In the genomic region with DNA sequence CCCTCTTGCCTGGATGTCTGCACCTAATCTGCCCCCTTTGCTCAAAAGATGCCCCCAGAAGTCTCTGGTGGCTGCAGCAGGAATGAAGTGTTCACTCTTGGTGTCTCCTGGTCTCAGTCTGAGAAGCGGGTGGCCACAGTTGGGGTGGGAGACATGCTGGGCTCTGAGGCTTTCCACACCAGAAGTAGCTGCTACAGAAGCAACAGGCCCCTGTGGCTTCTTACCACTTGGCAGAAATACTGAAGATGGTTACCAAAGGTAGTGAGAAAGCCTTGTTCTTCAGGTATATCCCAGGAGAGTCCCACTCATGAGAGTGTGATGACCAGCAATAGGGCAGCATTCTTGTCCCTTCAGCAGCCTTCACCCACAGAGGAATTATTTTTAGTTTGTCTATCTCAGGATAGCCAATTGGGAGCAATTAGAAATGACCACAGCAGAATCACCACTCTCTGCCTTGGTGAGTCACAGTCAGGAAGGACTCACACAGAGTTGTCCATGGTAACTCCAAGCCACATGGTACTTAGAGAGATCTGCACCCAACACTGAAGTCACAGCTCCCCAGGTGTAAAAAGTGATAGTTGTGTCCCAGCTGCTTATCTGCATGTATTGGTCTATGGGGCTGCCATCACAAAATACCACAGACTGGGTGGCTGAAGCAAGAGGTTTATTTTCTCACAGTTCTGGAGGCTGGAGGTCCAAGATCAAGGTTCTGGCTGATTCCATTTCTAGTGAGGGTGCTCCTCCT, we compare ENCODE assay signal across 1 cellular context.
TF ChIP-seq lines count a peak whose summit lies in the region.

No MANE protein-coding gene starts in this region.

TF ChIP-seq in K562, 482 proteins besides CTCF, POLR2A, EP300 and RAD21 (continued from another document and continues in another):
- TF ChIP-seq, protein P1, sequence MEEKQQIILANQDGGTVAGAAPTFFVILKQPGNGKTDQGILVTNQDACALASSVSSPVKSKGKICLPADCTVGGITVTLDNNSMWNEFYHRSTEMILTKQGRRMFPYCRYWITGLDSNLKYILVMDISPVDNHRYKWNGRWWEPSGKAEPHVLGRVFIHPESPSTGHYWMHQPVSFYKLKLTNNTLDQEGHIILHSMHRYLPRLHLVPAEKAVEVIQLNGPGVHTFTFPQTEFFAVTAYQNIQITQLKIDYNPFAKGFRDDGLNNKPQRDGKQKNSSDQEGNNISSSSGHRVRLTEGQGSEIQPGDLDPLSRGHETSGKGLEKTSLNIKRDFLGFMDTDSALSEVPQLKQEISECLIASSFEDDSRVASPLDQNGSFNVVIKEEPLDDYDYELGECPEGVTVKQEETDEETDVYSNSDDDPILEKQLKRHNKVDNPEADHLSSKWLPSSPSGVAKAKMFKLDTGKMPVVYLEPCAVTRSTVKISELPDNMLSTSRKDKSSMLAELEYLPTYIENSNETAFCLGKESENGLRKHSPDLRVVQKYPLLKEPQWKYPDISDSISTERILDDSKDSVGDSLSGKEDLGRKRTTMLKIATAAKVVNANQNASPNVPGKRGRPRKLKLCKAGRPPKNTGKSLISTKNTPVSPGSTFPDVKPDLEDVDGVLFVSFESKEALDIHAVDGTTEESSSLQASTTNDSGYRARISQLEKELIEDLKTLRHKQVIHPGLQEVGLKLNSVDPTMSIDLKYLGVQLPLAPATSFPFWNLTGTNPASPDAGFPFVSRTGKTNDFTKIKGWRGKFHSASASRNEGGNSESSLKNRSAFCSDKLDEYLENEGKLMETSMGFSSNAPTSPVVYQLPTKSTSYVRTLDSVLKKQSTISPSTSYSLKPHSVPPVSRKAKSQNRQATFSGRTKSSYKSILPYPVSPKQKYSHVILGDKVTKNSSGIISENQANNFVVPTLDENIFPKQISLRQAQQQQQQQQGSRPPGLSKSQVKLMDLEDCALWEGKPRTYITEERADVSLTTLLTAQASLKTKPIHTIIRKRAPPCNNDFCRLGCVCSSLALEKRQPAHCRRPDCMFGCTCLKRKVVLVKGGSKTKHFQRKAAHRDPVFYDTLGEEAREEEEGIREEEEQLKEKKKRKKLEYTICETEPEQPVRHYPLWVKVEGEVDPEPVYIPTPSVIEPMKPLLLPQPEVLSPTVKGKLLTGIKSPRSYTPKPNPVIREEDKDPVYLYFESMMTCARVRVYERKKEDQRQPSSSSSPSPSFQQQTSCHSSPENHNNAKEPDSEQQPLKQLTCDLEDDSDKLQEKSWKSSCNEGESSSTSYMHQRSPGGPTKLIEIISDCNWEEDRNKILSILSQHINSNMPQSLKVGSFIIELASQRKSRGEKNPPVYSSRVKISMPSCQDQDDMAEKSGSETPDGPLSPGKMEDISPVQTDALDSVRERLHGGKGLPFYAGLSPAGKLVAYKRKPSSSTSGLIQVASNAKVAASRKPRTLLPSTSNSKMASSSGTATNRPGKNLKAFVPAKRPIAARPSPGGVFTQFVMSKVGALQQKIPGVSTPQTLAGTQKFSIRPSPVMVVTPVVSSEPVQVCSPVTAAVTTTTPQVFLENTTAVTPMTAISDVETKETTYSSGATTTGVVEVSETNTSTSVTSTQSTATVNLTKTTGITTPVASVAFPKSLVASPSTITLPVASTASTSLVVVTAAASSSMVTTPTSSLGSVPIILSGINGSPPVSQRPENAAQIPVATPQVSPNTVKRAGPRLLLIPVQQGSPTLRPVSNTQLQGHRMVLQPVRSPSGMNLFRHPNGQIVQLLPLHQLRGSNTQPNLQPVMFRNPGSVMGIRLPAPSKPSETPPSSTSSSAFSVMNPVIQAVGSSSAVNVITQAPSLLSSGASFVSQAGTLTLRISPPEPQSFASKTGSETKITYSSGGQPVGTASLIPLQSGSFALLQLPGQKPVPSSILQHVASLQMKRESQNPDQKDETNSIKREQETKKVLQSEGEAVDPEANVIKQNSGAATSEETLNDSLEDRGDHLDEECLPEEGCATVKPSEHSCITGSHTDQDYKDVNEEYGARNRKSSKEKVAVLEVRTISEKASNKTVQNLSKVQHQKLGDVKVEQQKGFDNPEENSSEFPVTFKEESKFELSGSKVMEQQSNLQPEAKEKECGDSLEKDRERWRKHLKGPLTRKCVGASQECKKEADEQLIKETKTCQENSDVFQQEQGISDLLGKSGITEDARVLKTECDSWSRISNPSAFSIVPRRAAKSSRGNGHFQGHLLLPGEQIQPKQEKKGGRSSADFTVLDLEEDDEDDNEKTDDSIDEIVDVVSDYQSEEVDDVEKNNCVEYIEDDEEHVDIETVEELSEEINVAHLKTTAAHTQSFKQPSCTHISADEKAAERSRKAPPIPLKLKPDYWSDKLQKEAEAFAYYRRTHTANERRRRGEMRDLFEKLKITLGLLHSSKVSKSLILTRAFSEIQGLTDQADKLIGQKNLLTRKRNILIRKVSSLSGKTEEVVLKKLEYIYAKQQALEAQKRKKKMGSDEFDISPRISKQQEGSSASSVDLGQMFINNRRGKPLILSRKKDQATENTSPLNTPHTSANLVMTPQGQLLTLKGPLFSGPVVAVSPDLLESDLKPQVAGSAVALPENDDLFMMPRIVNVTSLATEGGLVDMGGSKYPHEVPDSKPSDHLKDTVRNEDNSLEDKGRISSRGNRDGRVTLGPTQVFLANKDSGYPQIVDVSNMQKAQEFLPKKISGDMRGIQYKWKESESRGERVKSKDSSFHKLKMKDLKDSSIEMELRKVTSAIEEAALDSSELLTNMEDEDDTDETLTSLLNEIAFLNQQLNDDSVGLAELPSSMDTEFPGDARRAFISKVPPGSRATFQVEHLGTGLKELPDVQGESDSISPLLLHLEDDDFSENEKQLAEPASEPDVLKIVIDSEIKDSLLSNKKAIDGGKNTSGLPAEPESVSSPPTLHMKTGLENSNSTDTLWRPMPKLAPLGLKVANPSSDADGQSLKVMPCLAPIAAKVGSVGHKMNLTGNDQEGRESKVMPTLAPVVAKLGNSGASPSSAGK (IDR thresholded peaks at IDR 0.05) = no peak
- TF ChIP-seq TAF15 (IDR thresholded peaks at IDR 0.05; ENCODE audit: low read depth, low read length) = no peak
- no peak for TF ChIP-seq YY1 (IDR thresholded peaks at IDR 0.05; ENCODE audit: borderline replicate concordance in 1 of 3, control insufficient read depth in 1 of 3, extremely low read depth in 1 of 3, insufficient read depth in 3 of 3, insufficient read length in 1 of 3, insufficient replicate concordance in 2 of 3, low read depth in 1 of 3, low read length in 2 of 3)
- TF ChIP-seq PCBP1 (IDR thresholded peaks at IDR 0.05; ENCODE audit: low read depth, low read length, poor library complexity, severe bottlenecking) = no peak
- TF ChIP-seq, protein P2, sequence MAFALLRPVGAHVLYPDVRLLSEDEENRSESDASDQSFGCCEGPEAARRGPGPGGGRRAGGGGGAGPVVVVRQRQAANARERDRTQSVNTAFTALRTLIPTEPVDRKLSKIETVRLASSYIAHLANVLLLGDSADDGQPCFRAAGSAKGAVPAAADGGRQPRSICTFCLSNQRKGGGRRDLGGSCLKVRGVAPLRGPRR (CRISPR knock-in tag; IDR thresholded peaks at IDR 0.05) = no peak
- no peak for TF ChIP-seq SP2 (IDR thresholded peaks at IDR 0.05; ENCODE audit: extremely low read depth, low read depth, low read length, poor library complexity, severe bottlenecking)
- TF ChIP-seq, protein P3, sequence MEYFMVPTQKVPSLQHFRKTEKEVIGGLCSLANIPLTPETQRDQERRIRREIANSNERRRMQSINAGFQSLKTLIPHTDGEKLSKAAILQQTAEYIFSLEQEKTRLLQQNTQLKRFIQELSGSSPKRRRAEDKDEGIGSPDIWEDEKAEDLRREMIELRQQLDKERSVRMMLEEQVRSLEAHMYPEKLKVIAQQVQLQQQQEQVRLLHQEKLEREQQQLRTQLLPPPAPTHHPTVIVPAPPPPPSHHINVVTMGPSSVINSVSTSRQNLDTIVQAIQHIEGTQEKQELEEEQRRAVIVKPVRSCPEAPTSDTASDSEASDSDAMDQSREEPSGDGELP (CRISPR knock-in tag; IDR thresholded peaks at IDR 0.05; ENCODE audit: borderline replicate concordance) = peak; percentile 41; the same call in 1 of the 2 replicates
- TF ChIP-seq, protein P4, sequence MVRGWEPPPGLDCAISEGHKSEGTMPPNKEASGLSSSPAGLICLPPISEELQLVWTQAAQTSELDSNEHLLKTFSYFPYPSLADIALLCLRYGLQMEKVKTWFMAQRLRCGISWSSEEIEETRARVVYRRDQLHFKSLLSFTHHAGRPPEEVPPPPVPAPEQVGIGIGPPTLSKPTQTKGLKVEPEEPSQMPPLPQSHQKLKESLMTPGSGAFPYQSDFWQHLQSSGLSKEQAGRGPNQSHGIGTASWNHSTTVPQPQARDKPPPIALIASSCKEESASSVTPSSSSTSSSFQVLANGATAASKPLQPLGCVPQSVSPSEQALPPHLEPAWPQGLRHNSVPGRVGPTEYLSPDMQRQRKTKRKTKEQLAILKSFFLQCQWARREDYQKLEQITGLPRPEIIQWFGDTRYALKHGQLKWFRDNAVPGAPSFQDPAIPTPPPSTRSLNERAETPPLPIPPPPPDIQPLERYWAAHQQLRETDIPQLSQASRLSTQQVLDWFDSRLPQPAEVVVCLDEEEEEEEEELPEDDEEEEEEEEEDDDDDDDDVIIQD (CRISPR knock-in tag; IDR thresholded peaks at IDR 0.05) = no peak
- TF ChIP-seq, protein P5, sequence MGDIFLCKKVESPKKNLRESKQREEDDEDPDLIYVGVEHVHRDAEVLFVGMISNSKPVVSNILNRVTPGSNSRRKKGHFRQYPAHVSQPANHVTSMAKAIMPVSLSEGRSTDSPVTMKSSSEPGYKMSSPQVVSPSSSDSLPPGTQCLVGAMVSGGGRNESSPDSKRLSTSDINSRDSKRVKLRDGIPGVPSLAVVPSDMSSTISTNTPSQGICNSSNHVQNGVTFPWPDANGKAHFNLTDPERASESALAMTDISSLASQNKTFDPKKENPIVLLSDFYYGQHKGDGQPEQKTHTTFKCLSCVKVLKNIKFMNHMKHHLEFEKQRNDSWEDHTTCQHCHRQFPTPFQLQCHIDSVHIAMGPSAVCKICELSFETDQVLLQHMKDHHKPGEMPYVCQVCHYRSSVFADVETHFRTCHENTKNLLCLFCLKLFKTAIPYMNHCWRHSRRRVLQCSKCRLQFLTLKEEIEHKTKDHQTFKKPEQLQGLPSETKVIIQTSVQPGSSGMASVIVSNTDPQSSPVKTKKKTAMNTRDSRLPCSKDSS (IDR thresholded peaks at IDR 0.05; ENCODE audit: low read depth, partially characterized antibody) = no peak
- TF ChIP-seq, protein P6, sequence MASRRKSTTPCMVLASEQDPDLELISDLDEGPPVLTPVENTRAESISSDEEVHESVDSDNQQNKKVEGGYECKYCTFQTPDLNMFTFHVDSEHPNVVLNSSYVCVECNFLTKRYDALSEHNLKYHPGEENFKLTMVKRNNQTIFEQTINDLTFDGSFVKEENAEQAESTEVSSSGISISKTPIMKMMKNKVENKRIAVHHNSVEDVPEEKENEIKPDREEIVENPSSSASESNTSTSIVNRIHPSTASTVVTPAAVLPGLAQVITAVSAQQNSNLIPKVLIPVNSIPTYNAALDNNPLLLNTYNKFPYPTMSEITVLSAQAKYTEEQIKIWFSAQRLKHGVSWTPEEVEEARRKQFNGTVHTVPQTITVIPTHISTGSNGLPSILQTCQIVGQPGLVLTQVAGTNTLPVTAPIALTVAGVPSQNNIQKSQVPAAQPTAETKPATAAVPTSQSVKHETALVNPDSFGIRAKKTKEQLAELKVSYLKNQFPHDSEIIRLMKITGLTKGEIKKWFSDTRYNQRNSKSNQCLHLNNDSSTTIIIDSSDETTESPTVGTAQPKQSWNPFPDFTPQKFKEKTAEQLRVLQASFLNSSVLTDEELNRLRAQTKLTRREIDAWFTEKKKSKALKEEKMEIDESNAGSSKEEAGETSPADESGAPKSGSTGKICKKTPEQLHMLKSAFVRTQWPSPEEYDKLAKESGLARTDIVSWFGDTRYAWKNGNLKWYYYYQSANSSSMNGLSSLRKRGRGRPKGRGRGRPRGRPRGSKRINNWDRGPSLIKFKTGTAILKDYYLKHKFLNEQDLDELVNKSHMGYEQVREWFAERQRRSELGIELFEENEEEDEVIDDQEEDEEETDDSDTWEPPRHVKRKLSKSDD (conservative IDR thresholded peaks at IDR 0.05; ENCODE audit: low read length) = no peak
- TF ChIP-seq HIVEP1 (CRISPR knock-in tag; IDR thresholded peaks at IDR 0.05) = no peak
- TF ChIP-seq CEBPB (tag; IDR thresholded peaks at IDR 0.05) = no peak
- TF ChIP-seq, protein P7, sequence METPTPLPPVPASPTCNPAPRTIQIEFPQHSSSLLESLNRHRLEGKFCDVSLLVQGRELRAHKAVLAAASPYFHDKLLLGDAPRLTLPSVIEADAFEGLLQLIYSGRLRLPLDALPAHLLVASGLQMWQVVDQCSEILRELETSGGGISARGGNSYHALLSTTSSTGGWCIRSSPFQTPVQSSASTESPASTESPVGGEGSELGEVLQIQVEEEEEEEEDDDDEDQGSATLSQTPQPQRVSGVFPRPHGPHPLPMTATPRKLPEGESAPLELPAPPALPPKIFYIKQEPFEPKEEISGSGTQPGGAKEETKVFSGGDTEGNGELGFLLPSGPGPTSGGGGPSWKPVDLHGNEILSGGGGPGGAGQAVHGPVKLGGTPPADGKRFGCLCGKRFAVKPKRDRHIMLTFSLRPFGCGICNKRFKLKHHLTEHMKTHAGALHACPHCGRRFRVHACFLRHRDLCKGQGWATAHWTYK (CRISPR knock-in tag; IDR thresholded peaks at IDR 0.05) = no peak
- TF ChIP-seq TBP (optimal IDR thresholded peaks at IDR 0.05; ENCODE audit: low read depth, low read length) = no peak
- no peak for TF ChIP-seq PCBP2 (IDR thresholded peaks at IDR 0.05; ENCODE audit: low read depth, low read length, poor library complexity, severe bottlenecking)
- TF ChIP-seq ZNF766 (CRISPR knock-in tag; conservative IDR thresholded peaks at IDR 0.05) = peak; percentile 86
- TF ChIP-seq, protein P8, sequence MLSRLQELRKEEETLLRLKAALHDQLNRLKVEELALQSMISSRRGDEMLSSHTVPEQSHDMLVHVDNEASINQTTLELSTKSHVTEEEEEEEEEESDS (CRISPR knock-in tag; IDR thresholded peaks at IDR 0.05) = no peak
- TF ChIP-seq RAD51 (IDR thresholded peaks at IDR 0.05; ENCODE audit: borderline replicate concordance, low read depth) = no peak
- no peak for TF ChIP-seq DIDO1 (tag; IDR thresholded peaks at IDR 0.05; ENCODE audit: low read depth)
- no peak for TF ChIP-seq MAFF (IDR thresholded peaks at IDR 0.05; ENCODE audit: low read length)
- no peak for TF ChIP-seq ZNF77 (CRISPR knock-in tag; IDR thresholded peaks at IDR 0.05)
- TF ChIP-seq, protein P9, sequence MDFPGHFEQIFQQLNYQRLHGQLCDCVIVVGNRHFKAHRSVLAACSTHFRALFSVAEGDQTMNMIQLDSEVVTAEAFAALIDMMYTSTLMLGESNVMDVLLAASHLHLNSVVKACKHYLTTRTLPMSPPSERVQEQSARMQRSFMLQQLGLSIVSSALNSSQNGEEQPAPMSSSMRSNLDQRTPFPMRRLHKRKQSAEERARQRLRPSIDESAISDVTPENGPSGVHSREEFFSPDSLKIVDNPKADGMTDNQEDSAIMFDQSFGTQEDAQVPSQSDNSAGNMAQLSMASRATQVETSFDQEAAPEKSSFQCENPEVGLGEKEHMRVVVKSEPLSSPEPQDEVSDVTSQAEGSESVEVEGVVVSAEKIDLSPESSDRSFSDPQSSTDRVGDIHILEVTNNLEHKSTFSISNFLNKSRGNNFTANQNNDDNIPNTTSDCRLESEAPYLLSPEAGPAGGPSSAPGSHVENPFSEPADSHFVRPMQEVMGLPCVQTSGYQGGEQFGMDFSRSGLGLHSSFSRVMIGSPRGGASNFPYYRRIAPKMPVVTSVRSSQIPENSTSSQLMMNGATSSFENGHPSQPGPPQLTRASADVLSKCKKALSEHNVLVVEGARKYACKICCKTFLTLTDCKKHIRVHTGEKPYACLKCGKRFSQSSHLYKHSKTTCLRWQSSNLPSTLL (IDR thresholded peaks at IDR 0.05) = no peak
- no peak for TF ChIP-seq FOXJ2 (tag; IDR thresholded peaks at IDR 0.05)
- TF ChIP-seq, protein P10, sequence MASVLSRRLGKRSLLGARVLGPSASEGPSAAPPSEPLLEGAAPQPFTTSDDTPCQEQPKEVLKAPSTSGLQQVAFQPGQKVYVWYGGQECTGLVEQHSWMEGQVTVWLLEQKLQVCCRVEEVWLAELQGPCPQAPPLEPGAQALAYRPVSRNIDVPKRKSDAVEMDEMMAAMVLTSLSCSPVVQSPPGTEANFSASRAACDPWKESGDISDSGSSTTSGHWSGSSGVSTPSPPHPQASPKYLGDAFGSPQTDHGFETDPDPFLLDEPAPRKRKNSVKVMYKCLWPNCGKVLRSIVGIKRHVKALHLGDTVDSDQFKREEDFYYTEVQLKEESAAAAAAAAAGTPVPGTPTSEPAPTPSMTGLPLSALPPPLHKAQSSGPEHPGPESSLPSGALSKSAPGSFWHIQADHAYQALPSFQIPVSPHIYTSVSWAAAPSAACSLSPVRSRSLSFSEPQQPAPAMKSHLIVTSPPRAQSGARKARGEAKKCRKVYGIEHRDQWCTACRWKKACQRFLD (CRISPR knock-in tag; IDR thresholded peaks at IDR 0.05) = no peak
